In the genomic region with DNA sequence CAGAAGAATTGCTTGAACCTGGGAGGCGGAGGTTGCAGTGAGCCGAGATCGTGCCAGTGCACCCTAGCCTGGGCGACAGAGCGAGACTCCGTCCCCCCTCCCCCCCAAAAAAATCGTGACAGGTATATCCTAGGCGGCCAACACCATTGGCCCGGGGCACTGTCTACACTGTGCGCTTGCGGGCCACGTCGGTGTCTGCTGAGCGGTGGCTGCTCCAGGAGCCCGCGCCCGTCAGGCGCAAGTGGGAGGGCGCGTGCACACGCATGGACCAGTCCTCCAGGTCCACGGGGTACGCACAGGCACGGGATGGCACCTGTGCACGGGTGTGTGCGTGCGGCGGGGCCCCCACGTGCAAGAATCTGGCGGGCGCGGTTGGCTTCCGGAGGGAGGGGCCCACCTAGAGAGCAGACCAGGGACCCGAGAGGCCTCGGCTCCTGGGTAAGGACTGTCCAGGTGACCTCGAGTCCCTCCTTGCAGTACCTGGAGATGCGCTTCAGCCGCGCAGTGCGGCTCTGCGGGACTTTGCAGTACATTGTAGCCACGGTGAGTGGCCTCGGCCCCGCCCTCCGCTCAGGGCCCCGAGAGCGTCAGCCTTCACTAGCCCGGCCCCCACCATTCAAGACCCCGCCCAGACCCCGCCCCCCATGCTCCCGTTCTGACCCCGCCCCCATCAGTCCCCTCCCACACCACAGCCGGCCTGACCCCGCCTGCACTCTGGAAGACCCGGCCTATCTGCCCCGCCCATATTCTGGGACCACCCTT, we compare ENCODE assay signal across 8 cellular contexts. TPM values are rescaled to one million over a fixed set of nuclear protein-coding genes. Genes with fewer than 3 reads are reported as not detected.
DNase-seq lines count a peak whose midpoint lies in the region; ATAC-seq and TF ChIP-seq lines count a peak whose summit lies in the region.

No MANE protein-coding gene starts in this region.

- no peak overlapping the region for H2AFZ ChIP-seq in H9 (ENCODE audit: low read length)

- H4K20me1 ChIP-seq in H9 (ENCODE audit: control insufficient read depth, insufficient read depth, insufficient read length): no peaks in the 10 kb centered on the region

- no CpG with 5 or more reads among the region's 56 CpGs for WGBS in H9 (ENCODE audit: extremely low coverage, insufficient read length, low lambda C conversion rate)

- no peak overlapping the region for H4K8ac ChIP-seq in H9 (replicated peaks; ENCODE audit: insufficient read length, low read depth, low read length)

- H3K27me3 ChIP-seq in H9 (ENCODE audit: insufficient read depth, low read length): no peaks in the 10 kb centered on the region; the same call in 1 of the 2 replicates
- H3K27me3 ChIP-seq in upper lobe of right lung: peaks cover 47% of the 10 kb centered on the region

- no peak overlapping the region for H3K14ac ChIP-seq in H9 (ENCODE audit: insufficient read depth, low read length)

- H3K36me3 Mint-ChIP-seq in H9 (ENCODE audit: insufficient read depth in 1 of 3, low read depth in 3 of 3): no peaks in the 10 kb centered on the region; a peak in 1 of 7 replicates
- no peaks in the 10 kb centered on the region for H3K36me3 Mint-ChIP-seq in T-cell
- H3K36me3 Mint-ChIP-seq in activated naive CD8-positive, alpha-beta T cell treated with anti-CD3 and anti-CD28 coated beads, Interleukin-2, amount 10 ng/mL, durations not matched to agents 7 days and 5 days: peaks cover 2% of the 10 kb centered on the region
- H3K36me3 Mint-ChIP-seq in mesothelial cell of epicardium: no peaks in the 10 kb centered on the region

- H3K4ac ChIP-seq in H9 (ENCODE audit: low read depth, low read length): no peak overlapping the region

- H2BK20ac ChIP-seq in H9 (ENCODE audit: low read depth, low read length, poor library complexity, severe bottlenecking): no peak overlapping the region

- H3K9me3 Mint-ChIP-seq in H9 (no peaks in the 10 kb centered on the region; a peak in 1 of 5 replicates), T-cell (no peaks in the 10 kb centered on the region), mesothelial cell of epicardium (no peaks in the 10 kb centered on the region)
- H3K9me3 Mint-ChIP-seq in activated naive CD8-positive, alpha-beta T cell treated with anti-CD3 and anti-CD28 coated beads, Interleukin-2, amount 10 ng/mL, durations not matched to agents 7 days and 5 days: no peaks in the 10 kb centered on the region

- H3K56ac ChIP-seq in H9 (ENCODE audit: insufficient read length, low read depth, low read length): no peak overlapping the region

- CTCF ChIA-PET in T-cell (lab: Charles Lee): interaction anchor here in 1 of 2 donors (0.6 kb wide), 1 partner anchor 15 kb away, joined by 4 read pairs; no protein-coding TSS in a partner anchor

- DNase-seq in AG20443 (ENCODE audit: low spot score) (peak; percentile 71), H9 (peak; percentile 91), T-cell (peak; percentile 32 to 73 (median 55)), mesothelial cell of epicardium (ENCODE audit: low spot score in 2 of 2, unreplicated experiment in 2 of 2) (no peak), upper lobe of right lung (peak; percentile 77)
- peak; percentile 79 for DNase-seq in activated naive CD8-positive, alpha-beta T cell treated with anti-CD3 and anti-CD28 coated beads, Interleukin-2, amount 10 ng/mL, durations not matched to agents 7 days and 5 days

- H3K4me3 Mint-ChIP-seq in H9 (peak overlapping the region; percentile 67 to 78), T-cell (peak overlapping the region; percentile 70 to 80 (median 76)), mesothelial cell of epicardium (peak overlapping the region; percentile 22)
- H3K4me3 Mint-ChIP-seq in activated naive CD8-positive, alpha-beta T cell treated with anti-CD3 and anti-CD28 coated beads, Interleukin-2, amount 10 ng/mL, durations not matched to agents 7 days and 5 days: peak overlapping the region; percentile 93

- H2BK120ac ChIP-seq in H9 (ENCODE audit: low read depth, low read length, poor library complexity, severe bottlenecking): no peak overlapping the region

- H3K27ac ChIP-seq in H9 (ENCODE audit: insufficient read length, low read depth, low read length) (no peak overlapping the region), upper lobe of right lung (no peak overlapping the region)

- H3T11ph ChIP-seq in H9 (ENCODE audit: low read length): no peak overlapping the region

- H4K91ac ChIP-seq in H9 (ENCODE audit: insufficient read length, low read depth, low read length): no peak overlapping the region

- no peaks in the 10 kb centered on the region for H3K9me3 ChIP-seq in H9 (ENCODE audit: control insufficient read depth, low read depth, low read length)
- H3K9me3 ChIP-seq in upper lobe of right lung: no peaks in the 10 kb centered on the region

- no peaks in the 10 kb centered on the region for H3K4me1 ChIP-seq in H9 (ENCODE audit: insufficient read depth, low read length)
- H3K4me1 ChIP-seq in upper lobe of right lung: peaks cover 16% of the 10 kb centered on the region

- H3K79me2 ChIP-seq in H9 (ENCODE audit: insufficient read depth, low read length): no peaks in the 10 kb centered on the region

- no peak overlapping the region for H2BK12ac ChIP-seq in H9 (ENCODE audit: insufficient read length, low read depth, low read length)

- H4K5ac ChIP-seq in H9 (ENCODE audit: insufficient read length, low read depth, low read length): no peak overlapping the region

- H3K23ac ChIP-seq in H9 (ENCODE audit: insufficient read length, low read depth, low read length): no peak overlapping the region

- H3K36me3 ChIP-seq in upper lobe of right lung: no peaks in the 10 kb centered on the region

- H3K27ac Mint-ChIP-seq in H9 (no peak overlapping the region), T-cell (peak overlapping the region in 1 of 2 donors; percentile 34), mesothelial cell of epicardium (no peak overlapping the region)
- H3K27ac Mint-ChIP-seq in activated naive CD8-positive, alpha-beta T cell treated with anti-CD3 and anti-CD28 coated beads, Interleukin-2, amount 10 ng/mL, durations not matched to agents 7 days and 5 days: peak overlapping the region; percentile 72

- H3K4me1 Mint-ChIP-seq in H9 (peaks cover 6 to 13% of the 10 kb centered on the region in 2 experiments), T-cell (peaks cover 13 to 31% (median 16%) of the 10 kb centered on the region in 3 donors), mesothelial cell of epicardium (no peaks in the 10 kb centered on the region)
- peaks cover 12% of the 10 kb centered on the region for H3K4me1 Mint-ChIP-seq in activated naive CD8-positive, alpha-beta T cell treated with anti-CD3 and anti-CD28 coated beads, Interleukin-2, amount 10 ng/mL, durations not matched to agents 7 days and 5 days

- H2BK5ac ChIP-seq in H9 (ENCODE audit: insufficient read length, low read length): no peak overlapping the region

- H3K27me3 Mint-ChIP-seq in H9 (ENCODE audit: low read depth) (peaks cover 34% of the 10 kb centered on the region), T-cell (no peaks in the 10 kb centered on the region), mesothelial cell of epicardium (ENCODE audit: low read depth) (peaks cover 63% of the 10 kb centered on the region)
- no peaks in the 10 kb centered on the region for H3K27me3 Mint-ChIP-seq in activated naive CD8-positive, alpha-beta T cell treated with anti-CD3 and anti-CD28 coated beads, Interleukin-2, amount 10 ng/mL, durations not matched to agents 7 days and 5 days

- no peak overlapping the region for H3K9ac ChIP-seq in H9 (ENCODE audit: extremely low read depth, insufficient read length, low read length)

- no peak overlapping the region for H3K18ac ChIP-seq in H9 (ENCODE audit: insufficient read length, low read depth, low read length)

- H3K4me2 ChIP-seq in H9 (ENCODE audit: insufficient read depth, insufficient read length, low read length): peak overlapping the region; percentile 93

- no peak for TF ChIP-seq CTCF in H9 (conservative IDR thresholded peaks at IDR 0.05)
- no peak for TF ChIP-seq CTCF in mesothelial cell of epicardium (IDR thresholded peaks at IDR 0.05; ENCODE audit: unreplicated experiment)
- TF ChIP-seq CTCF in upper lobe of right lung (IDR thresholded peaks at IDR 0.05): no peak

- ATAC-seq in T-cell (replicated peaks in 1 of 4) (peak; percentile 72 to 82 (median 76)), upper lobe of right lung (peak; percentile 79), GM21526 (IDR thresholded peaks at IDR 0.05; ENCODE audit: low FRiP score, unreplicated experiment) (no peak), GM21786 (IDR thresholded peaks at IDR 0.05; ENCODE audit: unreplicated experiment) (no peak)
- ATAC-seq in activated naive CD8-positive, alpha-beta T cell treated with anti-CD3 and anti-CD28 coated beads, Interleukin-2, amount 10 ng/mL, durations not matched to agents 7 days and 5 days (ENCODE audit: low read depth): peak; percentile 63

- H2AK5ac ChIP-seq in H9 (ENCODE audit: insufficient read length, low read length): no peak overlapping the region

- H3K79me1 ChIP-seq in H9 (ENCODE audit: insufficient read depth, low read depth, low read length, poor library complexity, severe bottlenecking): no peaks in the 10 kb centered on the region

- H3K4me3 ChIP-seq in upper lobe of right lung: peak overlapping the region; percentile 21

- peaks cover 8% of the 10 kb centered on the region for H3K23me2 ChIP-seq in H9 (ENCODE audit: insufficient read length, low read depth, low read length, poor library complexity, severe bottlenecking)

- intact Hi-C loops in upper lobe of right lung (cut with DNase I): loop anchor here (10.0 kb wide), 1 partner anchor 121 kb away; no protein-coding TSS in a partner anchor

- POLR2A ChIA-PET in T-cell (lab: Charles Lee): no interaction called here
- POLR2A ChIA-PET in activated naive CD8-positive, alpha-beta T cell treated with anti-CD3 and anti-CD28 coated beads, Interleukin-2, amount 10 ng/mL, durations not matched to agents 7 days and 5 days (lab: Charles Lee): interaction anchor here (0.6 kb wide), 1 partner anchor 417 kb away, joined by 3 read pairs; no protein-coding TSS in a partner anchor

- H2BK15ac ChIP-seq in H9 (ENCODE audit: low read depth, low read length): no peak overlapping the region

RNA-seq across cellular contexts. Expression of gene SLC5A5, which starts 2.1 kb away (rescaled TPM):
- total RNA-seq in H9 (2021): 1.7 and 1.8 TPM in 2 replicates
- total RNA-seq in T-cell: 1 to 10 TPM; 2.1 to 5.7 (median 3.5) TPM
- total RNA-seq in activated naive CD8-positive, alpha-beta T cell treated with anti-CD3 and anti-CD28 coated beads, Interleukin-2, amount 10 ng/mL, durations not matched to agents 7 days and 5 days: 1 to 10 TPM; 1.8 to 2.2 TPM
- total RNA-seq in mesothelial cell of epicardium: not detected in 3 replicates
- not detected for total RNA-seq in upper lobe of right lung

RNA-seq across cellular contexts. Expression of gene RPL18A, which starts 14.1 kb away (rescaled TPM):
- 2,837 and 2,851 TPM in 2 replicates for total RNA-seq in H9 (2021)
- 1,000 to 10,000 TPM; 3,000 to 4,207 (median 4,048) TPM for total RNA-seq in T-cell
- 1,000 to 10,000 TPM; 2,260 to 2,272 TPM for total RNA-seq in activated naive CD8-positive, alpha-beta T cell treated with anti-CD3 and anti-CD28 coated beads, Interleukin-2, amount 10 ng/mL, durations not matched to agents 7 days and 5 days
- total RNA-seq in mesothelial cell of epicardium: 1,706 to 1,840 TPM (median 1,775 TPM) in 3 replicates
- total RNA-seq in upper lobe of right lung: 1,315 TPM

RNA-seq across cellular contexts. Expression of gene JAK3, which starts 26.1 kb away (rescaled TPM):
- 3.3 and 3.5 TPM in 2 replicates for total RNA-seq in H9 (2021)
- 100 to 1,000 TPM; 120 to 224 (median 127) TPM for total RNA-seq in T-cell
- total RNA-seq in activated naive CD8-positive, alpha-beta T cell treated with anti-CD3 and anti-CD28 coated beads, Interleukin-2, amount 10 ng/mL, durations not matched to agents 7 days and 5 days: 100 to 1,000 TPM; 119 to 122 TPM
- total RNA-seq in mesothelial cell of epicardium: 10.7 to 12.3 TPM (median 11.2 TPM) in 3 replicates
- total RNA-seq in upper lobe of right lung: 15.1 TPM

RNA-seq across cellular contexts. Expression of gene INSL3, which starts 52.5 kb away (rescaled TPM):
- total RNA-seq in H9 (2021) (0.61 and 0.63 TPM in 2 replicates), T-cell (1 to 10 TPM; 4.3 to 8.9 (median 5.4) TPM), mesothelial cell of epicardium (0.35 to 1.0 TPM (median 0.92 TPM) in 3 replicates), upper lobe of right lung (not detected)
- total RNA-seq in activated naive CD8-positive, alpha-beta T cell treated with anti-CD3 and anti-CD28 coated beads, Interleukin-2, amount 10 ng/mL, durations not matched to agents 7 days and 5 days: 1 to 10 TPM; 1.6 to 2.9 TPM

RNA-seq across cellular contexts. Expression of gene CCDC124, which starts 59.0 kb away (rescaled TPM):
- total RNA-seq in H9 (2021) (117 and 119 TPM in 2 replicates), T-cell (10 to 100 TPM; 24.8 to 51.1 (median 41.5) TPM), mesothelial cell of epicardium (70.4 to 73.1 TPM (median 72.6 TPM) in 3 replicates), upper lobe of right lung (59.7 TPM)
- total RNA-seq in activated naive CD8-positive, alpha-beta T cell treated with anti-CD3 and anti-CD28 coated beads, Interleukin-2, amount 10 ng/mL, durations not matched to agents 7 days and 5 days: 10 to 100 TPM; 54.2 to 56.4 TPM

Comparison
In these comparisons a context has a peak if more than half of its experiments do, and no peak if none do; other contexts are left out.
1. DNase-seq: peak in AG20443 (single experiment), H9 (single experiment), T-cell (34 of 34), activated naive CD8-positive, alpha-beta T cell treated with anti-CD3 and anti-CD28 coated beads, Interleukin-2, amount 10 ng/mL, durations not matched to agents 7 days and 5 days (single experiment) and upper lobe of right lung (single experiment); none in mesothelial cell of epicardium (0 of 2).
2. H3K4me3 Mint-ChIP-seq: peak in every context shown above with its lines; median percentile 93 in activated naive CD8-positive, alpha-beta T cell treated with anti-CD3 and anti-CD28 coated beads, Interleukin-2, amount 10 ng/mL, durations not matched to agents 7 days and 5 days; 76 in T-cell; 72 in H9; 22 in mesothelial cell of epicardium.
3. ATAC-seq: peak in T-cell (4 of 4), activated naive CD8-positive, alpha-beta T cell treated with anti-CD3 and anti-CD28 coated beads, Interleukin-2, amount 10 ng/mL, durations not matched to agents 7 days and 5 days (single experiment) and upper lobe of right lung (single experiment); none in GM21526 (single experiment) and GM21786 (single experiment).